Comparison of ENCODE assay signal across 15 cellular contexts in genomic region chr11:93831343-93832082, GRCh38. TPM values are rescaled to one million over a fixed set of nuclear protein-coding genes. Genes with fewer than 3 reads are reported as not detected.
A peak's percentile ranks its signal among the peaks of the same experiment; 100 is the strongest.
DNase-seq lines count a peak whose midpoint lies in the region; ATAC-seq, FAIRE-seq and TF ChIP-seq lines count a peak whose summit lies in the region.
"Had no signal": no experiment of that assay in that cellular context is flagged by ENCODE, and none has a peak within 500 bp of the region (broad histone marks: within the 10 kb centered on the region; RNA-seq: fewer than 3 reads in every experiment).

No MANE protein-coding gene starts in this region.

- H3K36me3 ChIP-seq in HEK293 (ENCODE audit: control insufficient read depth in 2 of 2, insufficient read depth in 1 of 2, low read length in 2 of 2) (no peaks in the 10 kb centered on the region), body of pancreas (replicated peaks in 1 of 2; ENCODE audit: insufficient read depth in 1 of 2, low read depth in 2 of 2) (no peaks in the 10 kb centered on the region), small intestine (ENCODE audit: control insufficient read depth in 2 of 2, insufficient read depth in 2 of 2, low read length in 2 of 2) (no peaks in the 10 kb centered on the region)
- H3K36me3 ChIP-seq: BLaER1 had no signal

- peak; percentile 24 for ATAC-seq in body of pancreas
- no peak for ATAC-seq in GM21360 (IDR thresholded peaks at IDR 0.05; ENCODE audit: unreplicated experiment)

- CTCF ChIA-PET in HEK293 (lab: Yijun Ruan, JAX): interaction anchor here (1.0 kb wide), 1 partner anchor 64 kb away, joined by 3 read pairs; no protein-coding TSS in a partner anchor

- H3K27ac ChIP-seq in HEK293 (ENCODE audit: extremely low read depth, low read depth, low read length): no peak overlapping the region
- peak overlapping the region in 1 of 4 donors; percentile 36 for H3K27ac ChIP-seq in body of pancreas
- H3K27ac ChIP-seq in small intestine (ENCODE audit: low read depth in 1 of 2, low read length in 1 of 2): no peak overlapping the region
- H3K27ac ChIP-seq: 22Rv1, BLaER1 had no signal

- POLR2A ChIA-PET in HEK293 (lab: Yijun Ruan, JAX): interaction anchor here (0.6 kb wide), 1 partner anchor 719 kb away, joined by 3 read pairs; no protein-coding TSS in a partner anchor

- no peak overlapping the region for H3K4me3 ChIP-seq in HEK293 (ENCODE audit: low read depth, low read length)
- no peak overlapping the region for H3K4me3 ChIP-seq in body of pancreas
- H3K4me3 ChIP-seq in small intestine (ENCODE audit: low read depth in 1 of 2, low read length in 2 of 2): no peak overlapping the region
- H3K4me3 ChIP-seq: BLaER1 had no signal

- H3K4me1 ChIP-seq in HEK293 (ENCODE audit: control insufficient read depth, insufficient read depth, low read length): no peaks in the 10 kb centered on the region
- H3K4me1 ChIP-seq in body of pancreas: peaks cover 15% of the 10 kb centered on the region
- H3K4me1 ChIP-seq in small intestine (ENCODE audit: control insufficient read depth in 2 of 2, insufficient read depth in 1 of 2, low read depth in 1 of 2, low read length in 1 of 2): peaks cover 0 to 7% of the 10 kb centered on the region in 2 donors
- H3K4me1 ChIP-seq: BLaER1 had no signal

- H3K27me3 ChIP-seq in body of pancreas (no peaks in the 10 kb centered on the region), small intestine (ENCODE audit: control insufficient read depth in 2 of 2, insufficient read depth in 2 of 2, low read length in 2 of 2) (no peaks in the 10 kb centered on the region)
- H3K27me3 ChIP-seq: BLaER1 had no signal

- DNase-seq in NCI-H2171 treated with DMSO at 0.1 percent for 48 hours (lab: John Stamatoyannopoulos, UW) (peak; percentile 23), NCI-H2171 (lab: John Stamatoyannopoulos, UW) (no peak), body of pancreas (no peak), small intestine (peak; percentile 9), AG08396 (ENCODE audit: low spot score) (no peak)
- DNase-seq: AML-193, DMS53, GF-D8 had no signal

- H3K9me3 ChIP-seq in HEK293 (ENCODE audit: control insufficient read depth, insufficient read depth, low read depth, low read length): no peaks in the 10 kb centered on the region
- H3K9me3 ChIP-seq in body of pancreas: no peaks in the 10 kb centered on the region
- no peaks in the 10 kb centered on the region for H3K9me3 ChIP-seq in small intestine (ENCODE audit: control insufficient read depth, low read depth)
- H3K9me3 ChIP-seq: BLaER1 had no signal

- TF ChIP-seq CTCF in HEK293 (tag by site-specific recombination; IDR thresholded peaks at IDR 0.05) (no peak), body of pancreas (IDR thresholded peaks at IDR 0.05) (no peak)

- intact Hi-C loops in body of pancreas (cut with DNase I): no loop called here

- FAIRE-seq in small intestine (lab: Jason Lieb, UNC): no peak
- FAIRE-seq: H54 had no signal

- no peak for TF ChIP-seq POLR2A in body of pancreas (IDR thresholded peaks at IDR 0.05)

- whole genome bisulfite sequencing in body of pancreas, 2 donors: 29% methylated on average over 3 of the region's 3 CpGs
- 25 to 56% (median 31%) methylated on average over 3 of the region's 3 CpGs for WGBS in small intestine, 3 donors

TF ChIP-seq in HEK293, 187 proteins besides CTCF, POLR2A, EP300 and RAD21:
- TF ChIP-seq AEBP2 (tag by site-specific recombination; IDR thresholded peaks at IDR 0.05; ENCODE audit: borderline replicate concordance): no peak
- TF ChIP-seq ZNF621 (tag by site-specific recombination; IDR thresholded peaks at IDR 0.05): no peak
- TF ChIP-seq ZNF335 (tag by site-specific recombination; conservative IDR thresholded peaks at IDR 0.05): no peak
- TF ChIP-seq ZNF549 (tag by site-specific recombination; IDR thresholded peaks at IDR 0.05): 0 out of 2 replicates have a peak, but pooled peaks have one; percentile 7
- TF ChIP-seq ZNF366 (tag by site-specific recombination; conservative IDR thresholded peaks at IDR 0.05): no peak
- no peak for TF ChIP-seq ZNF248 (tag by site-specific recombination; IDR thresholded peaks at IDR 0.05)
- no peak for TF ChIP-seq ZNF610 (tag by site-specific recombination; IDR thresholded peaks at IDR 0.05; ENCODE audit: borderline replicate concordance)
TF ChIP-seq in HEK293: peak in this region for 1.

RNA-seq across cellular contexts. Expression of gene VSTM5, which starts 18.9 kb away (rescaled TPM):
- not detected for total RNA-seq in body of pancreas
- 1 to 10 TPM in 1 of 3 donors, not detected in 2; 1.5 TPM for polyA plus RNA-seq in small intestine
- total RNA-seq: A673, HT-29 had no signal

RNA-seq across cellular contexts. Expression of gene MED17, which starts 47.4 kb away (rescaled TPM):
- 10 to 100 TPM; 18.9 to 22.4 TPM for total RNA-seq in body of pancreas
- polyA plus RNA-seq in small intestine: 10 to 100 TPM in 1 of 3 donors, 1 to 10 TPM in 2; 8.5 to 12.6 (median 9.5) TPM

Comparison
In these comparisons a context has a peak if more than half of its experiments do, and no peak if none do; other contexts are left out.
1. DNase-seq: peak in NCI-H2171 treated with DMSO at 0.1 percent for 48 hours (single experiment) and small intestine (single experiment); none in NCI-H2171 (single experiment), body of pancreas (0 of 4) and AG08396 (single experiment).